ENCODE assay signal across 17 cellular contexts in genomic region chr4:110898290-110898689, GRCh38.
DNase-seq lines count a peak whose midpoint lies in the region; ATAC-seq and TF ChIP-seq lines count a peak whose summit lies in the region.
"Had no signal": no experiment of that assay in that cellular context is flagged by ENCODE, and none has a peak within 500 bp of the region (broad histone marks: within the 10 kb centered on the region; RNA-seq: fewer than 3 reads in every experiment).

No MANE protein-coding gene starts in this region.

- ATAC-seq in GM18511 (IDR thresholded peaks at IDR 0.05; ENCODE audit: unreplicated experiment) (peak; percentile 86), GM21390 (IDR thresholded peaks at IDR 0.05; ENCODE audit: unreplicated experiment) (peak; percentile 92), HG02981 (IDR thresholded peaks at IDR 0.05; ENCODE audit: unreplicated experiment) (peak; percentile 91)
- no peak for ATAC-seq in activated CD8-positive, alpha-beta memory T cell treated with anti-CD3 and anti-CD28 coated beads, Interleukin-2, amount 10 ng/mL, durations not matched to agents 7 days and 5 days
- ATAC-seq: heart left ventricle; stimulated activated naive CD8-positive, alpha-beta T cell treated with anti-CD3 and anti-CD28 coated beads, Interleukin-15, Interleukin-2, amounts not matched to agents 100 U/mL and 50 U/mL, for 24 hours had no signal

- no peaks in the 10 kb centered on the region for H3K4me1 Mint-ChIP-seq in activated CD8-positive, alpha-beta memory T cell treated with anti-CD3 and anti-CD28 coated beads, Interleukin-2, amount 10 ng/mL, durations not matched to agents 7 days and 5 days

- H3K27me3 ChIP-seq in Loucy (ENCODE audit: insufficient read depth, low read length, poor library complexity, severe bottlenecking): no peaks in the 10 kb centered on the region
- H3K27me3 ChIP-seq in ovary: no peaks in the 10 kb centered on the region

- no peaks in the 10 kb centered on the region for H3K27me3 Mint-ChIP-seq in activated CD8-positive, alpha-beta memory T cell treated with anti-CD3 and anti-CD28 coated beads, Interleukin-2, amount 10 ng/mL, durations not matched to agents 7 days and 5 days

- H3K9me2 ChIP-seq in Loucy (replicated peaks; ENCODE audit: low read depth, low read length): no peaks in the 10 kb centered on the region

- no peaks in the 10 kb centered on the region for H3F3A ChIP-seq in Loucy (ENCODE audit: low read depth)

- peak overlapping the region; percentile 51; the same call in 1 of the 2 replicates for H2AFZ ChIP-seq in Loucy (ENCODE audit: low read length)

- H3K4me3 ChIP-seq in Loucy (ENCODE audit: low read length, poor library complexity, severe bottlenecking): no peak overlapping the region
- H3K4me3 ChIP-seq in ovary: no peak overlapping the region
- H3K4me3 ChIP-seq: heart left ventricle had no signal

- no peak for DNase-seq in activated CD8-positive, alpha-beta memory T cell treated with anti-CD3 and anti-CD28 coated beads, Interleukin-2, amount 10 ng/mL, durations not matched to agents 7 days and 5 days
- DNase-seq in activated CD8-positive, alpha-beta memory T cell treated with anti-CD3 and anti-CD28 coated beads, Interleukin-2, amount 50 U/mL, for 4 hours: no peak
- DNase-seq in ovary (no peak), NCI-H774 (lab: John Stamatoyannopoulos, UW) (no peak)
- DNase-seq: aorta; effector CD8-positive, alpha-beta T cell; heart left ventricle; Karpas-422; mammary epithelial cell; NCI-H2171 treated with DMSO at 0.1 percent for 48 hours; posterior cingulate gyrus; stimulated activated CD4-positive, alpha-beta T cell treated with anti-CD3 and anti-CD28 coated beads, Interleukin-2, amount 100 ng/mL, for 24 hours; stimulated activated naive CD8-positive, alpha-beta T cell treated with anti-CD3 and anti-CD28 coated beads, Interleukin-15, Interleukin-2, amounts not matched to agents 100 U/mL and 50 U/mL, for 24 hours had no signal

- peaks cover 4% of the 10 kb centered on the region for H3K4me1 ChIP-seq in Loucy (ENCODE audit: insufficient read depth, low read length, poor library complexity, severe bottlenecking)
- H3K4me1 ChIP-seq in ovary (ENCODE audit: insufficient read depth): no peaks in the 10 kb centered on the region
- H3K4me1 ChIP-seq: heart left ventricle had no signal

- TF ChIP-seq CTCF in Loucy (conservative IDR thresholded peaks at IDR 0.05; ENCODE audit: low read length) (no peak), ovary (IDR thresholded peaks at IDR 0.05) (no peak)

- H3K36me3 Mint-ChIP-seq in activated CD8-positive, alpha-beta memory T cell treated with anti-CD3 and anti-CD28 coated beads, Interleukin-2, amount 10 ng/mL, durations not matched to agents 7 days and 5 days: no peaks in the 10 kb centered on the region

- no peak for TF ChIP-seq EP300 in ovary (IDR thresholded peaks at IDR 0.05)

- TF ChIP-seq POLR2A in ovary (IDR thresholded peaks at IDR 0.05): no peak

- CTCF ChIA-PET in activated CD8-positive, alpha-beta memory T cell treated with anti-CD3 and anti-CD28 coated beads, Interleukin-2, amount 10 ng/mL, durations not matched to agents 7 days and 5 days (lab: Charles Lee): no interaction called here

- WGBS in ovary, 3 donors: 51 to 67% (median 62%) methylated on average over 1 of the region's 1 CpG

- H4K20me1 ChIP-seq in Loucy (ENCODE audit: insufficient read depth, low read length, poor library complexity, severe bottlenecking): no peaks in the 10 kb centered on the region

- no peak overlapping the region for H3K9ac ChIP-seq in Loucy (ENCODE audit: low read depth, low read length, poor library complexity, severe bottlenecking)

- no peak overlapping the region for H3K4me2 ChIP-seq in Loucy (ENCODE audit: low read depth, low read length, poor library complexity, severe bottlenecking)

- H3K27ac Mint-ChIP-seq in activated CD8-positive, alpha-beta memory T cell treated with anti-CD3 and anti-CD28 coated beads, Interleukin-2, amount 10 ng/mL, durations not matched to agents 7 days and 5 days: no peak overlapping the region

- no peak overlapping the region for H3K27ac ChIP-seq in ovary
- H3K27ac ChIP-seq: heart left ventricle had no signal

- no peaks in the 10 kb centered on the region for H3K79me2 ChIP-seq in Loucy (ENCODE audit: insufficient read depth, low read length)

- no peak overlapping the region for H3K4me3 Mint-ChIP-seq in activated CD8-positive, alpha-beta memory T cell treated with anti-CD3 and anti-CD28 coated beads, Interleukin-2, amount 10 ng/mL, durations not matched to agents 7 days and 5 days

- H3K36me3 ChIP-seq in Loucy (ENCODE audit: insufficient read depth, low read length): no peaks in the 10 kb centered on the region
- no peaks in the 10 kb centered on the region for H3K36me3 ChIP-seq in ovary
- H3K36me3 ChIP-seq: heart left ventricle had no signal

- intact Hi-C loops in ovary (cut with DNase I): no loop called here

- H3K9me3 Mint-ChIP-seq in activated CD8-positive, alpha-beta memory T cell treated with anti-CD3 and anti-CD28 coated beads, Interleukin-2, amount 10 ng/mL, durations not matched to agents 7 days and 5 days (ENCODE audit: low read depth): no peaks in the 10 kb centered on the region

- H3K9me3 ChIP-seq in Loucy (ENCODE audit: insufficient read depth, low read depth, low read length): no peaks in the 10 kb centered on the region
- H3K9me3 ChIP-seq in ovary: no peaks in the 10 kb centered on the region
- H3K9me3 ChIP-seq: heart left ventricle had no signal
